In the genomic region with DNA sequence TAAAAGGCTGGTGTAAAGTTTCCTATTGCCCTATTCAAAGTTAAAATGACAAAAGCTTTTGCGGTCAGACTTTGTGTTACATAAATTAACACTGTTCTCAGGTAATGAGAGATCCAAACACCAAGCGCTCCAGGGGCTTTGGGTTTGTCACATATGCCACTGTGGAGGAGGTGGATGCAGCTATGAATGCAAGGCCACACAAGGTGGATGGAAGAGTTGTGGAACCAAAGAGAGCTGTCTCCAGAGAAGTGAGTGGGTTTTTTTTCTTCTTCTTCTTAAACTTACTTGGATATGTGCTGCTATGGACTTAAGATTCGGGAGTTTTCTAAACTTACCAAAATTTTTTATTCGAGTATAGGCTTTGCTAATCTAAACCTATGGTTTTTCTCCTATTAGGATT, we compare ENCODE assay signal across 8 cellular contexts. TPM values are rescaled to one million over a fixed set of nuclear protein-coding genes. Genes with fewer than 3 reads are reported as not detected.
DNase-seq lines count a peak whose midpoint lies in the region; ATAC-seq and TF ChIP-seq lines count a peak whose summit lies in the region.
"Not testable (repeated sequence)": the region's sequence is repeated elsewhere in the genome, so short reads cannot be mapped to it uniquely, and the experiment has no call there.
"Had no signal": no experiment of that assay in that cellular context is flagged by ENCODE, and none has a peak within 500 bp of the region (broad histone marks: within the 10 kb centered on the region; RNA-seq: fewer than 3 reads in every experiment).

No MANE protein-coding gene starts in this region.

- H3K9me3 ChIP-seq in ES-I3 (ENCODE audit: control insufficient read depth, insufficient read depth, low read length); Karpas-422 (ENCODE audit: low read length); ectodermal cell (ENCODE audit: control insufficient read depth, low read length); right atrium auricular region; mucosa of descending colon; skeletal muscle satellite cell (replicated peaks; ENCODE audit: low read length): not testable (repeated sequence)

- not testable (repeated sequence) for H3K9me2 ChIP-seq in Karpas-422 (replicated peaks; ENCODE audit: insufficient read depth, low read length)

- peaks cover 16% of the 10 kb centered on the region for H3K4me1 ChIP-seq in ES-I3 (ENCODE audit: insufficient read depth, low read length)
- peaks cover 44% of the 10 kb centered on the region for H3K4me1 ChIP-seq in Karpas-422 (ENCODE audit: low read length)
- peaks cover 21% of the 10 kb centered on the region for H3K4me1 ChIP-seq in ectodermal cell (ENCODE audit: control insufficient read depth, insufficient read depth, low read length)
- peaks cover 3 to 77% of the 10 kb centered on the region in 2 donors for H3K4me1 ChIP-seq in right atrium auricular region
- H3K4me1 ChIP-seq in mucosa of descending colon (ENCODE audit: low read depth) = peaks cover 59% of the 10 kb centered on the region
- peaks cover 36% of the 10 kb centered on the region for H3K4me1 ChIP-seq in skeletal muscle satellite cell (ENCODE audit: control insufficient read depth, insufficient read depth, low read length)

- H3K79me2 ChIP-seq in Karpas-422 (ENCODE audit: low read length) = peaks cover 58% of the 10 kb centered on the region

- H3K4me3 ChIP-seq in Karpas-422 (ENCODE audit: low read length) (peak overlapping the region; percentile 96), ectodermal cell (ENCODE audit: insufficient read depth, low read depth, low read length) (peak overlapping the region; percentile 65), right atrium auricular region (peak overlapping the region; percentile 75 to 87), mucosa of descending colon (peak overlapping the region; percentile 63), skeletal muscle satellite cell (ENCODE audit: low read length) (peak overlapping the region; percentile 92)

- H2AFZ ChIP-seq in Karpas-422 (ENCODE audit: low read length) = not testable (repeated sequence)

- peak overlapping the region; percentile 88 for H3K4me2 ChIP-seq in Karpas-422 (ENCODE audit: low read depth, low read length, poor library complexity, severe bottlenecking)
- peak overlapping the region; percentile 91 for H3K4me2 ChIP-seq in skeletal muscle satellite cell (ENCODE audit: low read length)

- H4K20me1 ChIP-seq in Karpas-422 (ENCODE audit: insufficient read depth, low read depth, low read length) = peaks cover 42% of the 10 kb centered on the region

- H3K36me3 ChIP-seq in ES-I3 (ENCODE audit: insufficient read depth, low read length) (peaks cover 46% of the 10 kb centered on the region), Karpas-422 (ENCODE audit: insufficient read depth, low read length) (peaks cover 72% of the 10 kb centered on the region), ectodermal cell (ENCODE audit: control insufficient read depth, insufficient read depth, low read length) (peaks cover 44% of the 10 kb centered on the region), right atrium auricular region (peaks cover 54% of the 10 kb centered on the region), skeletal muscle satellite cell (ENCODE audit: insufficient read depth, low read length) (peaks cover 54% of the 10 kb centered on the region)
- not testable (repeated sequence) for H3K36me3 ChIP-seq in mucosa of descending colon (ENCODE audit: low read depth)

- not testable (repeated sequence) for TF ChIP-seq CTCF in right atrium auricular region (IDR thresholded peaks at IDR 0.05); mucosa of descending colon (IDR thresholded peaks at IDR 0.05)

- intact Hi-C loops in mucosa of descending colon (cut with DNase I, micrococcal nuclease) = not testable (repeated sequence)

- DNase-seq in Karpas-422; right atrium auricular region (ENCODE audit: low spot score); mucosa of descending colon: not testable (repeated sequence)

- ATAC-seq in SK-N-SH treated with all-trans-retinoic acid at 6 μM for 48 hours, mucosa of descending colon: not testable (repeated sequence)

- H3K27ac ChIP-seq in Karpas-422 (ENCODE audit: low read length) (peak overlapping the region; percentile 92), right atrium auricular region (peak overlapping the region; percentile 96)
- H3K27ac ChIP-seq in ectodermal cell (ENCODE audit: insufficient read depth, low read depth, low read length, poor library complexity, severe bottlenecking) = not testable (repeated sequence)

- H3K9ac ChIP-seq in ES-I3 (ENCODE audit: low read depth, low read length) (peak overlapping the region; percentile 87), Karpas-422 (ENCODE audit: low read length) (peak overlapping the region; percentile 98), skeletal muscle satellite cell (ENCODE audit: low read depth, low read length) (peak overlapping the region; percentile 98)

- 4 to 11% methylated on average over 2 to 4 of the region's 4 CpGs for WGBS in ectodermal cell, 2 experiments

- H3K27me3 ChIP-seq in Karpas-422 (ENCODE audit: low read length); ectodermal cell (ENCODE audit: control insufficient read depth, insufficient read depth, low read length, poor library complexity, severe bottlenecking); right atrium auricular region; skeletal muscle satellite cell (ENCODE audit: control insufficient read depth, insufficient read depth, low read length): not testable (repeated sequence)

TF ChIP-seq in SK-N-SH treated with all-trans-retinoic acid at 6 μM for 48 hours, 23 proteins besides CTCF, POLR2A, EP300 and RAD21:
- TF ChIP-seq, protein P1, sequence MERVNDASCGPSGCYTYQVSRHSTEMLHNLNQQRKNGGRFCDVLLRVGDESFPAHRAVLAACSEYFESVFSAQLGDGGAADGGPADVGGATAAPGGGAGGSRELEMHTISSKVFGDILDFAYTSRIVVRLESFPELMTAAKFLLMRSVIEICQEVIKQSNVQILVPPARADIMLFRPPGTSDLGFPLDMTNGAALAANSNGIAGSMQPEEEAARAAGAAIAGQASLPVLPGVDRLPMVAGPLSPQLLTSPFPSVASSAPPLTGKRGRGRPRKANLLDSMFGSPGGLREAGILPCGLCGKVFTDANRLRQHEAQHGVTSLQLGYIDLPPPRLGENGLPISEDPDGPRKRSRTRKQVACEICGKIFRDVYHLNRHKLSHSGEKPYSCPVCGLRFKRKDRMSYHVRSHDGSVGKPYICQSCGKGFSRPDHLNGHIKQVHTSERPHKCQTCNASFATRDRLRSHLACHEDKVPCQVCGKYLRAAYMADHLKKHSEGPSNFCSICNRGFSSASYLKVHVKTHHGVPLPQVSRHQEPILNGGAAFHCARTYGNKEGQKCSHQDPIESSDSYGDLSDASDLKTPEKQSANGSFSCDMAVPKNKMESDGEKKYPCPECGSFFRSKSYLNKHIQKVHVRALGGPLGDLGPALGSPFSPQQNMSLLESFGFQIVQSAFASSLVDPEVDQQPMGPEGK (CRISPR knock-in tag; IDR thresholded peaks at IDR 0.05; ENCODE audit: borderline replicate concordance) = 0 out of 2 replicates have a peak, but pooled peaks have one; percentile 13

RNA-seq across cellular contexts. Expression of a gene that starts 1.2 kb away (rescaled TPM):
- 249 and 260 TPM in 2 replicates for total RNA-seq in Karpas-422 (2014; rRNA removed; shearing (Covaris generic); ENCODE audit: low replicate concordance)
- polyA plus RNA-seq in ectodermal cell (2013, experiment 1 of 4) = 5,033 TPM
- polyA plus RNA-seq in ectodermal cell (2013, experiment 2 of 4) = 4,767 TPM
- polyA plus RNA-seq in ectodermal cell (2013, experiment 3 of 4) = 3,463 TPM
- 4,008 TPM for polyA plus RNA-seq in ectodermal cell (2013, experiment 4 of 4)
- 100 to 1,000 TPM; 237 to 404 TPM for total RNA-seq in right atrium auricular region
- total RNA-seq in mucosa of descending colon = 100 to 1,000 TPM; 580 to 894 (median 610) TPM
- 230 and 240 TPM in 2 replicates for total RNA-seq in skeletal muscle satellite cell (2012; rRNA removed)

RNA-seq across cellular contexts. Expression of a gene that starts 1.8 kb away (rescaled TPM):
- total RNA-seq in Karpas-422 (2014; rRNA removed; shearing (Covaris generic); ENCODE audit: low replicate concordance) = 25.2 and 41.0 TPM in 2 replicates
- polyA plus RNA-seq in ectodermal cell (2013, experiment 1 of 4) = 223 TPM
- 250 TPM for polyA plus RNA-seq in ectodermal cell (2013, experiment 2 of 4)
- polyA plus RNA-seq in ectodermal cell (2013, experiment 3 of 4) = 108 TPM
- polyA plus RNA-seq in ectodermal cell (2013, experiment 4 of 4) = 124 TPM
- total RNA-seq in right atrium auricular region = 10 to 100 TPM; 33.0 to 33.9 TPM
- 10 to 100 TPM; 37.1 to 56.9 (median 50.5) TPM for total RNA-seq in mucosa of descending colon
- 33.0 and 35.6 TPM in 2 replicates for total RNA-seq in skeletal muscle satellite cell (2012; rRNA removed)

RNA-seq across cellular contexts. Expression of a gene that starts 19.1 kb away (rescaled TPM):
- not detected in 2 replicates for total RNA-seq in Karpas-422 (2014; rRNA removed; shearing (Covaris generic); ENCODE audit: low replicate concordance)
- 5.7 TPM for polyA plus RNA-seq in ectodermal cell (2013, experiment 1 of 4)
- polyA plus RNA-seq in ectodermal cell (2013, experiment 2 of 4) = 5.6 TPM
- polyA plus RNA-seq in ectodermal cell (2013, experiment 3 of 4) = 3.6 TPM
- 4.4 TPM for polyA plus RNA-seq in ectodermal cell (2013, experiment 4 of 4)
- total RNA-seq in right atrium auricular region (1 to 10 TPM; 1.1 to 2.9 TPM), mucosa of descending colon (under 1 TPM in 2 of 3 donors, not detected in 1; 0.25 to 0.31 TPM)
- total RNA-seq in skeletal muscle satellite cell (2012; rRNA removed) = not detected in 2 replicates
- total RNA-seq: chondrocyte had no signal

RNA-seq across cellular contexts. Expression of a gene that starts 43.2 kb away (rescaled TPM):
- 103 and 164 TPM in 2 replicates for total RNA-seq in Karpas-422 (2014; rRNA removed; shearing (Covaris generic); ENCODE audit: low replicate concordance)
- 186 TPM for polyA plus RNA-seq in ectodermal cell (2013, experiment 1 of 4)
- polyA plus RNA-seq in ectodermal cell (2013, experiment 2 of 4) = 199 TPM
- polyA plus RNA-seq in ectodermal cell (2013, experiment 3 of 4) = 131 TPM
- polyA plus RNA-seq in ectodermal cell (2013, experiment 4 of 4) = 163 TPM
- total RNA-seq in right atrium auricular region (100 to 1,000 TPM in 1 of 2 donors, 10 to 100 TPM in 1; 79.2 to 154 TPM), mucosa of descending colon (100 to 1,000 TPM in 2 of 3 donors, 10 to 100 TPM in 1; 84.0 to 115 (median 104) TPM)
- 109 and 115 TPM in 2 replicates for total RNA-seq in skeletal muscle satellite cell (2012; rRNA removed)
